ENCODE assay signal across 18 cellular contexts in the genomic region with DNA sequence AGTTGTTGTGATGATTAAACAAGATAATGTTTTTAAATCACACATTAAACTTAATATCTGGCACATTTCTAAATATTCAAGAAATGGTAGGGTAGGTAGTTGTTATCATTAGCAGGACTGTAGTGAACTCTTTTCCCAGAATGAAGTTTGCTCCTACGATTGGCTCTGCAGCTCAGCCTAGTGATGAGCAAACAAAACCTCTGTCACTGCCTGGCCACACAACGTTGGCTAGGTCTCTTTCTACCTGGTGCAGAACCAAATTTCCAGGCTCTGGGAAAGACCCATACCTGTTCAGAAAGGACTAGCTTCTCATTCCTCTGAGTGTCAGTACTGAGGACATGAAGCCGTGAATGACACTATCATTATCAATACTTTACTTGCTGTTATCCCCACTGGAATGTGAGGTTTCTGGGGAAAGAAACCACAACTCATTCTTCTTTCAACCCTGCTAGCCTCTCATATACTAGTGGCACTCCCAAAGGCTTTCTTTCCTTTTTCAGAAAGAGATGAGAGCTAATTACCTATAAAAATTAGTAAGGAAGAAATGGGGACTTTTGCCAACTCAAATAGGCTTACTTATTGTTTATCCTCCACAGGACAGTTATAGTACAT.
"Had no signal": no experiment of that assay in that cellular context is flagged by ENCODE, and none has a peak within 500 bp of the region (broad histone marks: within the 10 kb centered on the region; RNA-seq: fewer than 3 reads in every experiment).

No MANE protein-coding gene starts in this region.

- ATAC-seq: heart right ventricle, lower lobe of right lung, psoas muscle had no signal

- H3K36me3 ChIP-seq: heart right ventricle, left ventricle myocardium inferior, lower lobe of right lung, neutrophil, sigmoid colon had no signal

- H3K9me3 Mint-ChIP-seq: memory B cell, nephron progenitor cell had no signal

- H3K27ac ChIP-seq: coronary artery, heart right ventricle, left ventricle myocardium inferior, lower lobe of right lung, neutrophil, psoas muscle, sigmoid colon had no signal

- H3K9me3 ChIP-seq: heart right ventricle, left ventricle myocardium inferior, lower lobe of right lung, neutrophil, psoas muscle, sigmoid colon had no signal

- FAIRE-seq: frontal cortex, small intestine had no signal

- H3K4me1 Mint-ChIP-seq: memory B cell, naive B cell had no signal

- H3K27ac Mint-ChIP-seq: memory B cell, naive B cell had no signal

- H3K4me3 Mint-ChIP-seq: memory B cell, naive B cell, nephron progenitor cell had no signal

- H3K36me3 Mint-ChIP-seq: naive B cell had no signal

- H3K27me3 ChIP-seq: heart right ventricle, neutrophil, sigmoid colon had no signal

- H3K4me3 ChIP-seq: coronary artery, heart right ventricle, left ventricle myocardium inferior, lower lobe of right lung, psoas muscle, sigmoid colon had no signal

- DNase-seq: effector CD4-positive, alpha-beta T cell; heart right ventricle; hypothalamus; islet precursor cell; left ventricle myocardium inferior; lower lobe of right lung; naive B cell; nephron progenitor cell; psoas muscle; sigmoid colon; small intestine; stimulated activated CD4-positive, alpha-beta T cell treated with anti-CD3 and anti-CD28 coated beads, Interleukin-2, amount 100 ng/mL, for 48 hours; stimulated activated naive CD4-positive, alpha-beta T cell treated with Interleukin-2 at 50 U/mL for 16 hours; trophoblast cell had no signal

- H3K27me3 Mint-ChIP-seq: memory B cell, naive B cell had no signal

- H3K4me1 ChIP-seq: lower lobe of right lung, psoas muscle had no signal
